Comparison of ENCODE assay signal across 22 cellular contexts in genomic region chr14:105470163-105470811, GRCh38. TPM values are rescaled to one million over a fixed set of nuclear protein-coding genes. Genes with fewer than 3 reads are reported as not detected.
DNase-seq lines count a peak whose midpoint lies in the region; ATAC-seq and TF ChIP-seq lines count a peak whose summit lies in the region.
"Had no signal": no experiment of that assay in that cellular context is flagged by ENCODE, and none has a peak within 500 bp of the region (broad histone marks: within the 10 kb centered on the region; RNA-seq: fewer than 3 reads in every experiment).

No MANE protein-coding gene starts in this region.

- no peak overlapping the region for H3K4ac ChIP-seq in neuronal stem cell (ENCODE audit: low read length)

- H3K27ac Mint-ChIP-seq in endodermal cell, result no peak overlapping the region
- H3K27ac Mint-ChIP-seq: activated CD8-positive, alpha-beta T cell treated with anti-CD3 and anti-CD28 coated beads for 36 hours; activated T-cell treated with anti-CD3 and anti-CD28 coated beads, Interleukin-2, amount 50 U/mL, for 24 hours; CD4-positive, alpha-beta T cell had no signal

- no peaks in the 10 kb centered on the region for H3K9me3 Mint-ChIP-seq in endodermal cell
- H3K9me3 Mint-ChIP-seq: activated CD8-positive, alpha-beta T cell treated with anti-CD3 and anti-CD28 coated beads for 36 hours; activated T-cell treated with anti-CD3 and anti-CD28 coated beads, Interleukin-2, amount 50 U/mL, for 24 hours; CD4-positive, alpha-beta T cell had no signal

- ATAC-seq in HG03469 (IDR thresholded peaks at IDR 0.05; ENCODE audit: unreplicated experiment) (no peak), HG02981 (IDR thresholded peaks at IDR 0.05; ENCODE audit: unreplicated experiment) (no peak)
- ATAC-seq: activated CD4-positive, CD25-positive, alpha-beta regulatory T cell treated with anti-CD3 and anti-CD28 coated beads, Interleukin-2, amount 50 U/mL, for 24 hours; activated CD8-positive, alpha-beta T cell treated with anti-CD3 and anti-CD28 coated beads for 36 hours; HepG2 had no signal

- intact Hi-C loops in OCI-LY7 (cut with micrococcal nuclease; ENCODE audit: unreplicated experiment) (no loop called here), uterus (cut with DNase I; ENCODE audit: low total_unique reads) (no loop called here)

- H3K36me3 ChIP-seq in BLaER1, result peaks cover 41% of the 10 kb centered on the region
- peaks cover 34% of the 10 kb centered on the region for H3K36me3 ChIP-seq in OCI-LY7 (ENCODE audit: insufficient read depth, low read length)
- H3K36me3 ChIP-seq in endodermal cell (ENCODE audit: control insufficient read depth, insufficient read depth, low read length), result peaks cover 9% of the 10 kb centered on the region
- peaks cover 17 to 52% of the 10 kb centered on the region in 2 donors for H3K36me3 ChIP-seq in neuronal stem cell (replicated peaks in 1 of 2; ENCODE audit: control insufficient read depth in 2 of 2, insufficient read depth in 2 of 2, low read length in 2 of 2)
- no peaks in the 10 kb centered on the region for H3K36me3 ChIP-seq in uterus

- H3K4me1 ChIP-seq in BLaER1 (peaks cover 79% of the 10 kb centered on the region), OCI-LY7 (ENCODE audit: insufficient read depth, low read length, poor library complexity, severe bottlenecking) (peaks cover 9% of the 10 kb centered on the region), endodermal cell (ENCODE audit: control insufficient read depth, insufficient read depth, low read length) (no peaks in the 10 kb centered on the region), neuronal stem cell (ENCODE audit: control insufficient read depth in 2 of 2, insufficient read depth in 1 of 2, low read depth in 1 of 2, low read length in 2 of 2) (peaks cover 17 to 31% of the 10 kb centered on the region in 2 donors), uterus (peaks cover 0 to 25% of the 10 kb centered on the region in 2 donors)

- H2BK5ac ChIP-seq in neuronal stem cell (ENCODE audit: low read length), result peak overlapping the region; percentile 66

- H3K79me2 ChIP-seq in OCI-LY7 (ENCODE audit: insufficient read depth, low read depth, low read length), result no peaks in the 10 kb centered on the region

- no peak overlapping the region for H2BK12ac ChIP-seq in neuronal stem cell (ENCODE audit: low read length)

- H3K4me1 Mint-ChIP-seq in endodermal cell, result no peaks in the 10 kb centered on the region

- TF ChIP-seq CTCF in OCI-LY7 (conservative IDR thresholded peaks at IDR 0.05; ENCODE audit: low read length) (no peak), endodermal cell (conservative IDR thresholded peaks at IDR 0.05) (no peak), uterus (IDR thresholded peaks at IDR 0.05) (no peak)

- WGBS in endodermal cell (ENCODE audit: insufficient coverage in 1 of 2, insufficient read length in 1 of 2), 2 experiments, result 95 to 96% methylated on average over 12 to 39 of the region's 41 CpGs
- no CpG with 5 or more reads among the region's 41 CpGs for WGBS in neuronal stem cell (ENCODE audit: extremely low coverage in 2 of 2, insufficient read length in 2 of 2, insufficient replicate concordance in 1 of 2), 2 donors

- H2AFZ ChIP-seq in OCI-LY7 (ENCODE audit: low read length) (no peak overlapping the region), neuronal stem cell (ENCODE audit: low read length) (no peak overlapping the region)

- peak overlapping the region; percentile 96 for H3K23ac ChIP-seq in neuronal stem cell (ENCODE audit: low read depth, low read length, poor library complexity)

- H3K4me3 ChIP-seq in BLaER1, result peak overlapping the region; percentile 56
- H3K4me3 ChIP-seq in OCI-LY7 (ENCODE audit: low read depth, low read length, poor library complexity, severe bottlenecking), result no peak overlapping the region
- no peak overlapping the region for H3K4me3 ChIP-seq in endodermal cell (ENCODE audit: low read length)
- no peak overlapping the region for H3K4me3 ChIP-seq in neuronal stem cell (ENCODE audit: low read length in 2 of 2)
- H3K4me3 ChIP-seq in uterus, result no peak overlapping the region

- H3K27ac ChIP-seq in BLaER1 (peak overlapping the region; percentile 77), OCI-LY7 (ENCODE audit: low read depth, low read length, poor library complexity, severe bottlenecking) (no peak overlapping the region), endodermal cell (ENCODE audit: low read depth, low read length) (peak overlapping the region; percentile 77), neuronal stem cell (replicated peaks; ENCODE audit: low read length) (peak overlapping the region; percentile 30), uterus (no peak overlapping the region)

- DNase-seq in OCI-LY7 (ENCODE audit: low spot score) (no peak), endodermal cell (no peak), neuronal stem cell (ENCODE audit: low spot score) (no peak), mesenteric fat pad (ENCODE audit: low spot score) (no peak), uterus (no peak)
- DNase-seq: activated CD8-positive, alpha-beta T cell treated with anti-CD3 and anti-CD28 coated beads for 36 hours; activated naive CD4-positive, alpha-beta T cell; activated T-cell treated with anti-CD3 and anti-CD28 coated beads, Interleukin-2, amount 50 U/mL, for 24 hours; amniotic stem cell; CD4-positive, alpha-beta T cell; HCEC 1CT; NCI-H1105 treated with DMSO at 0.1 percent for 48 hours; NCI-H2081 treated with DMSO at 0.1 percent for 48 hours; NCI-H510A; NK-92 treated with Interleukin-12 subunit alpha and Interleukin-12 subunit beta, amount 100 ng/mL, for 24 hours; occipital lobe; T1000 had no signal

- no peak overlapping the region for H2BK120ac ChIP-seq in neuronal stem cell (ENCODE audit: low read depth, low read length)

- H3K27me3 ChIP-seq in BLaER1, result peaks cover 6% of the 10 kb centered on the region; the same call in 1 of the 2 replicates
- H3K27me3 ChIP-seq in endodermal cell (ENCODE audit: control insufficient read depth, insufficient read depth, low read length, poor library complexity, severe bottlenecking), result peaks cover 6% of the 10 kb centered on the region
- peaks cover 0 to 6% (median 3%) of the 10 kb centered on the region in 3 experiments for H3K27me3 ChIP-seq in neuronal stem cell (ENCODE audit: control insufficient read depth in 3 of 3, insufficient read depth in 3 of 3, low read depth in 1 of 3, low read length in 3 of 3)
- no peaks in the 10 kb centered on the region for H3K27me3 ChIP-seq in uterus

- H2AK5ac ChIP-seq in neuronal stem cell (ENCODE audit: low read depth, low read length), result peak overlapping the region; percentile 46

- H3K14ac ChIP-seq in neuronal stem cell (ENCODE audit: low read length), result peak overlapping the region; percentile 38

- CTCF ChIA-PET in OCI-LY7 (lab: Charles Lee; ENCODE audit: unreplicated experiment), result no interaction called here

- H4K8ac ChIP-seq in neuronal stem cell (ENCODE audit: low read depth, low read length), result no peak overlapping the region

- H3K4me3 Mint-ChIP-seq in endodermal cell, result no peak overlapping the region
- H3K4me3 Mint-ChIP-seq: activated CD8-positive, alpha-beta T cell treated with anti-CD3 and anti-CD28 coated beads for 36 hours; activated T-cell treated with anti-CD3 and anti-CD28 coated beads, Interleukin-2, amount 50 U/mL, for 24 hours; CD4-positive, alpha-beta T cell had no signal

- no peak overlapping the region for H2BK15ac ChIP-seq in neuronal stem cell (ENCODE audit: low read length)

- no peak overlapping the region for H3K18ac ChIP-seq in neuronal stem cell (ENCODE audit: low read length)

- TSS peak; percentile 83 for BruUV-seq in OCI-LY7 (replicated peaks; lab: Mats Ljungman, UMichigan)

- peak overlapping the region; percentile 100 for H3K4me2 ChIP-seq in BLaER1
- H3K4me2 ChIP-seq in OCI-LY7 (ENCODE audit: low read length), result no peak overlapping the region
- H3K4me2 ChIP-seq in neuronal stem cell (ENCODE audit: insufficient read depth, low read length, poor library complexity, severe bottlenecking), result no peak overlapping the region

- no peak for TF ChIP-seq POLR2A in uterus (IDR thresholded peaks at IDR 0.05)

- H3K36me3 Mint-ChIP-seq in endodermal cell (ENCODE audit: low read depth), result peaks cover 8% of the 10 kb centered on the region

- peaks cover 2% of the 10 kb centered on the region for H3K27me3 Mint-ChIP-seq in endodermal cell (ENCODE audit: insufficient read depth)
- H3K27me3 Mint-ChIP-seq: CD4-positive, alpha-beta T cell had no signal

- H3K9ac ChIP-seq in BLaER1, result peak overlapping the region; percentile 68
- no peak overlapping the region for H3K9ac ChIP-seq in endodermal cell (ENCODE audit: extremely low read depth, low read length, poor library complexity, severe bottlenecking)
- no peak overlapping the region for H3K9ac ChIP-seq in neuronal stem cell (ENCODE audit: low read depth, low read length, poor library complexity)

- no peaks in the 10 kb centered on the region for H3K9me2 ChIP-seq in OCI-LY7 (ENCODE audit: insufficient read depth, low read length)

- H4K91ac ChIP-seq in neuronal stem cell (ENCODE audit: low read depth, low read length, poor library complexity), result no peak overlapping the region

- peaks cover 6% of the 10 kb centered on the region for H3K79me1 ChIP-seq in neuronal stem cell (ENCODE audit: low read depth, low read length)

- POLR2A ChIA-PET in OCI-LY7 (lab: Charles Lee), result no interaction called here

- H3K9me3 ChIP-seq in BLaER1, result no peaks in the 10 kb centered on the region
- no peaks in the 10 kb centered on the region for H3K9me3 ChIP-seq in OCI-LY7 (ENCODE audit: low read length)
- H3K9me3 ChIP-seq in endodermal cell (ENCODE audit: control insufficient read depth, low read length), result no peaks in the 10 kb centered on the region
- no peaks in the 10 kb centered on the region for H3K9me3 ChIP-seq in neuronal stem cell (replicated peaks in 1 of 2; ENCODE audit: control insufficient read depth in 2 of 2, insufficient read depth in 1 of 2, low read depth in 1 of 2, low read length in 2 of 2)
- no peaks in the 10 kb centered on the region for H3K9me3 ChIP-seq in uterus

- H4K20me1 ChIP-seq in BLaER1 (peaks cover 85% of the 10 kb centered on the region), OCI-LY7 (ENCODE audit: insufficient read depth, low read length) (no peaks in the 10 kb centered on the region)

RNA-seq across cellular contexts. Expression of gene CRIP2, which starts 4.3 kb away (rescaled TPM):
- not detected in 2 replicates for total RNA-seq in OCI-LY7 (2014; rRNA removed; shearing (Covaris generic))
- not detected in 2 replicates for total RNA-seq in OCI-LY7 (2022)
- 1 to 10 TPM; 3.9 to 5.3 TPM for total RNA-seq in endodermal cell
- 96.3 TPM for polyA plus RNA-seq in endodermal cell (2013, experiment 1 of 2)
- polyA plus RNA-seq in endodermal cell (2013, experiment 2 of 2), result 93.1 TPM
- polyA plus RNA-seq in neuronal stem cell (2013, experiment 1 of 2), result 16.9 TPM
- 15.2 TPM for polyA plus RNA-seq in neuronal stem cell (2013, experiment 2 of 2)
- 82.8 TPM for total RNA-seq in mesenteric fat pad
- total RNA-seq in uterus, result 100 to 1,000 TPM in 3 of 4 donors, 10 to 100 TPM in 1; 76.1 to 377 (median 163) TPM

RNA-seq across cellular contexts. Expression of gene CRIP1, which starts 16.4 kb away (rescaled TPM):
- total RNA-seq in OCI-LY7 (2014; rRNA removed; shearing (Covaris generic)), result 4.1 and 4.6 TPM in 2 replicates
- total RNA-seq in OCI-LY7 (2022), result 1.5 TPM in 1 of 2 replicates, not detected in the other
- total RNA-seq in endodermal cell, result 10 to 100 TPM in 1 of 2 donors, 1 to 10 TPM in 1; 7.0 to 47.1 TPM
- polyA plus RNA-seq in endodermal cell (2013, experiment 1 of 2), result 29.7 TPM
- polyA plus RNA-seq in endodermal cell (2013, experiment 2 of 2), result 32.3 TPM
- polyA plus RNA-seq in neuronal stem cell (2013, experiment 1 of 2), result 98.0 TPM
- polyA plus RNA-seq in neuronal stem cell (2013, experiment 2 of 2), result 93.7 TPM
- total RNA-seq in mesenteric fat pad, result 64.8 TPM
- 10 to 100 TPM in 3 of 4 donors, under 1 TPM in 1; 0.51 to 64.7 (median 34.4) TPM for total RNA-seq in uterus

RNA-seq across cellular contexts. Expression of gene TEDC1, which starts 20.8 kb away (rescaled TPM):
- 53.2 and 57.4 TPM in 2 replicates for total RNA-seq in OCI-LY7 (2014; rRNA removed; shearing (Covaris generic))
- 55.8 and 58.0 TPM in 2 replicates for total RNA-seq in OCI-LY7 (2022)
- total RNA-seq in endodermal cell, result 10 to 100 TPM in 1 of 2 donors, 1 to 10 TPM in 1; 9.1 to 23.8 TPM
- 21.3 TPM for polyA plus RNA-seq in endodermal cell (2013, experiment 1 of 2)
- 19.0 TPM for polyA plus RNA-seq in endodermal cell (2013, experiment 2 of 2)
- polyA plus RNA-seq in neuronal stem cell (2013, experiment 1 of 2), result 13.4 TPM
- polyA plus RNA-seq in neuronal stem cell (2013, experiment 2 of 2), result 11.7 TPM
- 22.7 TPM for total RNA-seq in mesenteric fat pad
- total RNA-seq in uterus, result 10 to 100 TPM in 1 of 4 donors, 1 to 10 TPM in 1, under 1 TPM in 1, not detected in 1; 0.51 to 11.0 (median 9.4) TPM

RNA-seq across cellular contexts. Expression of gene MTA1, which starts 50.7 kb away (rescaled TPM):
- total RNA-seq in OCI-LY7 (2014; rRNA removed; shearing (Covaris generic)), result 92.3 and 103 TPM in 2 replicates
- 217 and 220 TPM in 2 replicates for total RNA-seq in OCI-LY7 (2022)
- total RNA-seq in endodermal cell, result 100 to 1,000 TPM; 245 to 246 TPM
- polyA plus RNA-seq in endodermal cell (2013, experiment 1 of 2), result 182 TPM
- polyA plus RNA-seq in endodermal cell (2013, experiment 2 of 2), result 153 TPM
- polyA plus RNA-seq in neuronal stem cell (2013, experiment 1 of 2), result 199 TPM
- polyA plus RNA-seq in neuronal stem cell (2013, experiment 2 of 2), result 194 TPM
- 87.1 TPM for total RNA-seq in mesenteric fat pad
- total RNA-seq in uterus, result 100 to 1,000 TPM in 2 of 4 donors, 10 to 100 TPM in 2; 62.9 to 218 (median 108) TPM

RNA-seq across cellular contexts. Expression of gene TMEM121, which starts 56.1 kb away (rescaled TPM):
- total RNA-seq in OCI-LY7 (2014; rRNA removed; shearing (Covaris generic)), result 0.25 and 0.70 TPM in 2 replicates
- total RNA-seq in OCI-LY7 (2022) (0.21 and 0.31 TPM in 2 replicates), endodermal cell (1 to 10 TPM in 1 of 2 donors, under 1 TPM in 1; 0.29 to 1.5 TPM), mesenteric fat pad (2.1 TPM), uterus (10 to 100 TPM in 1 of 4 donors, 1 to 10 TPM in 3; 2.0 to 42.1 (median 7.7) TPM)
- 5.8 TPM for polyA plus RNA-seq in endodermal cell (2013, experiment 1 of 2)
- polyA plus RNA-seq in endodermal cell (2013, experiment 2 of 2), result 6.1 TPM
- 7.2 TPM for polyA plus RNA-seq in neuronal stem cell (2013, experiment 1 of 2)
- polyA plus RNA-seq in neuronal stem cell (2013, experiment 2 of 2), result 6.3 TPM

Comparison
In these comparisons a context has a peak if more than half of its experiments do, and no peak if none do; other contexts are left out.
1. H3K27ac ChIP-seq: peak in BLaER1 (single experiment), endodermal cell (single experiment) and neuronal stem cell (single experiment); none in OCI-LY7 (single experiment) and uterus (0 of 2).
2. RNA of gene CRIP2, which starts 4.3 kb away (total RNA-seq): 76.1 to 377 TPM in uterus and 82.8 TPM in mesenteric fat pad (single experiment); 3.9 to 5.3 TPM in endodermal cell and not detected in OCI-LY7; every median in the first group is over 10 times any median in the second.